8 cellular contexts compared by ENCODE assay signal in the genomic region with DNA sequence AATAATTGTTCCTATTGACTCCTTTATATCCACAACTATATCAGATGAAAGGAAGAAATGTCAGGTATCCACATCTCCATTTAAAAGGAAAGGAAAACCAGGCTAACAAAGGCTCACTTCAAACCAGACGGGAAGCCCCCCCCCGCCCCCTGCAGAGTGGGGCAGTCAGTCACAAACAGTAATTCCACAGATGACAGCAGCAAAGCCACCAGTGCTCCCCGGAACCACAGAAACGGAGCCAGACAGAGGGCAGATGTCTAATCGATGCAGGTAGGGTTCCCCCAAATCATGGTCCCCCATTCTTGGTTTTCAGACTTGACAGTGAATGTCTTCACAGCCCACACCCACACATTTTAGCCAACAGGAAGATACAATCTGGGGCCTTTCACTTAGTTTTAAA.
A peak's percentile ranks its signal among the peaks of the same experiment; 100 is the strongest.
DNase-seq lines count a peak whose midpoint lies in the region; ATAC-seq and TF ChIP-seq lines count a peak whose summit lies in the region.

No MANE protein-coding gene starts in this region.

- 50 to 57% methylated on average over 2 of the region's 5 CpGs for WGBS in gastroesophageal sphincter (ENCODE audit: low coverage in 1 of 2), 2 donors

- H3K27me3 ChIP-seq in gastroesophageal sphincter (no peaks in the 10 kb centered on the region), MG63 (no peaks in the 10 kb centered on the region)

- DNase-seq in activated CD4-positive, alpha-beta T cell treated with anti-CD3 and anti-CD28 coated beads, Interleukin-2, amount 50 U/mL, for 4 hours: peak; percentile 59 to 64
- DNase-seq in stimulated activated CD8-positive, alpha-beta memory T cell treated with anti-CD3 and anti-CD28 coated beads, Interleukin-15, amount 100 ng/mL, for 1 hour (ENCODE audit: low read depth): peak; percentile 13
- DNase-seq in MG63 (no peak), left colon (no peak), NCI-H446 (lab: John Stamatoyannopoulos, UW) (no peak)

- H3K4me1 ChIP-seq in gastroesophageal sphincter: peaks cover 0 to 65% (median 18%) of the 10 kb centered on the region in 3 donors

- no peak for TF ChIP-seq CTCF in gastroesophageal sphincter (IDR thresholded peaks at IDR 0.05)

- TF ChIP-seq POLR2A in gastroesophageal sphincter (IDR thresholded peaks at IDR 0.05): no peak

- ATAC-seq in GM19328 (IDR thresholded peaks at IDR 0.05; ENCODE audit: unreplicated experiment) (peak; percentile 25), HG03060 (IDR thresholded peaks at IDR 0.05; ENCODE audit: low read depth, unreplicated experiment) (peak; percentile 1), gastroesophageal sphincter (no peak), left colon (no peak)

- intact Hi-C loops in left colon (cut with DNase I, micrococcal nuclease): no loop called here

- no peak for TF ChIP-seq EP300 in gastroesophageal sphincter (IDR thresholded peaks at IDR 0.05)

- H3K4me3 ChIP-seq in gastroesophageal sphincter (no peak overlapping the region), MG63 (no peak overlapping the region)

- H3K36me3 ChIP-seq in gastroesophageal sphincter (peaks cover 0 to 39% of the 10 kb centered on the region in 2 donors), MG63 (peaks cover 38% of the 10 kb centered on the region)

- H3K27ac ChIP-seq in gastroesophageal sphincter: peak overlapping the region in 3 of 4 donors; percentile 26 to 76 (median 48)

- no peaks in the 10 kb centered on the region for H3K9me3 ChIP-seq in gastroesophageal sphincter
- H3K9me3 ChIP-seq in MG63: no peaks in the 10 kb centered on the region

Comparison
In these comparisons a context has a peak if more than half of its experiments do, and no peak if none do; other contexts are left out.
1. ATAC-seq: peak in GM19328 (single experiment) and HG03060 (single experiment); none in gastroesophageal sphincter (single experiment) and left colon (single experiment).
2. DNase-seq: peak in activated CD4-positive, alpha-beta T cell treated with anti-CD3 and anti-CD28 coated beads, Interleukin-2, amount 50 U/mL, for 4 hours (2 of 2) and stimulated activated CD8-positive, alpha-beta memory T cell treated with anti-CD3 and anti-CD28 coated beads, Interleukin-15, amount 100 ng/mL, for 1 hour (single experiment); none in MG63 (single experiment), left colon (0 of 2) and NCI-H446 (0 of 2).